Comparison of ENCODE assay signal across 9 cellular contexts in the genomic region with DNA sequence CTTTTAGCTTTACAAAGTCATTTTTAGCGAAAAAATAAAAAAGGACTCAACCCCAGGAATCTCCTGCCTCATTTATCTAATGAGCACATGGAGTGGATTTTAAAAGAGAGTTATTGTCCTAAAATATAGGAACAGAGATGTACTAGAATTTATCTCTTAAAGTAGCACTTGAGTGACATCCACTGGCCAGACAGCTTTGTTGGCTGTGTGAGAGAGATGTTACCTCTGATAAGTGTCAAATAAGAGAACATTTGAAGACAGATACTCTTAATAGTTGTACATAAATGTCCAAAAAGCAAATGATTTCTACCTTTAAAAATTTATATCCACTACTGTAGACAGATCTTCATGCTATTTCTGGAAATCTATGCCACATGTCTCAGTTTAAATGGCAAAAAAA.
DNase-seq lines count a peak whose midpoint lies in the region; ATAC-seq, FAIRE-seq and TF ChIP-seq lines count a peak whose summit lies in the region.
"Had no signal": no experiment of that assay in that cellular context is flagged by ENCODE, and none has a peak within 500 bp of the region (broad histone marks: within the 10 kb centered on the region; RNA-seq: fewer than 3 reads in every experiment).

No MANE protein-coding gene starts in this region.

- in situ Hi-C loops in HAP-1 (cut with MboI; ENCODE audit: low sequenced_read_pairs): loop anchor here (25.0 kb wide), 1 partner anchor 252 kb away; no protein-coding TSS in a partner anchor

- H3K9me3 ChIP-seq in OCI-LY3 (ENCODE audit: insufficient read depth, low read length) (no peaks in the 10 kb centered on the region), HAP-1 (no peaks in the 10 kb centered on the region)

- TF ChIP-seq CTCF in OCI-LY3 (IDR thresholded peaks at IDR 0.05; ENCODE audit: low read depth, low read length) (peak; percentile 37), fibroblast of mammary gland (conservative IDR thresholded peaks at IDR 0.05; ENCODE audit: control insufficient read depth, insufficient read depth, low read depth, low read length) (peak; percentile 56)

- H3K36me3 ChIP-seq in OCI-LY3 (replicated peaks; ENCODE audit: low read depth, low read length) (no peaks in the 10 kb centered on the region), HAP-1 (replicated peaks) (no peaks in the 10 kb centered on the region)

- H3K4me1 ChIP-seq in OCI-LY3 (ENCODE audit: low read length) (peaks cover 4% of the 10 kb centered on the region; the same call in 1 of the 2 replicates), HAP-1 (no peaks in the 10 kb centered on the region; the same call in 1 of the 2 replicates)

- H2AFZ ChIP-seq in OCI-LY3 (ENCODE audit: low read depth, low read length): no peak overlapping the region

- H3K4me3 ChIP-seq in OCI-LY3 (ENCODE audit: low read length) (no peak overlapping the region), fibroblast of mammary gland (ENCODE audit: control insufficient read depth, low read depth, low read length) (no peak overlapping the region), HAP-1 (no peak overlapping the region)

- no peaks in the 10 kb centered on the region for H4K20me1 ChIP-seq in OCI-LY3 (ENCODE audit: insufficient read depth, low read length)

- no peak overlapping the region for H3K27ac ChIP-seq in OCI-LY3 (ENCODE audit: low read length)

- ATAC-seq in GM18868 (IDR thresholded peaks at IDR 0.05; ENCODE audit: unreplicated experiment) (peak; percentile 54), HG02970 (IDR thresholded peaks at IDR 0.05; ENCODE audit: low FRiP score, unreplicated experiment) (no peak)
- ATAC-seq: stimulated activated effector memory CD8-positive, alpha-beta T cell treated with anti-CD3 and anti-CD28 coated beads, Interleukin-12 subunit alpha, Interleukin-12 subunit beta, amount 100 ng/mL, for 72 hours had no signal

- peak; percentile 83 for FAIRE-seq in A204.1 (lab: Jason Lieb, UNC)

- H3K27me3 ChIP-seq in OCI-LY3 (ENCODE audit: low read depth, low read length) (no peaks in the 10 kb centered on the region), HAP-1 (ENCODE audit: low read depth) (no peaks in the 10 kb centered on the region)

- peak; percentile 78 for DNase-seq in fibroblast of mammary gland (ENCODE audit: low read depth)
- no peak for DNase-seq in NCI-H1092 (lab: John Stamatoyannopoulos, UW)
- DNase-seq in iPS-NIHi11 (ENCODE audit: low spot score): no peak
- no peak for DNase-seq in HAP-1 (ENCODE audit: low spot score in 2 of 2)

- H3K9ac ChIP-seq in OCI-LY3 (ENCODE audit: low read length): no peak overlapping the region

- H3K79me2 ChIP-seq in OCI-LY3 (ENCODE audit: low read length): no peaks in the 10 kb centered on the region

- H3K4me2 ChIP-seq in OCI-LY3 (ENCODE audit: low read length): no peak overlapping the region
